ENCODE assay signal across 14 cellular contexts in the genomic region with DNA sequence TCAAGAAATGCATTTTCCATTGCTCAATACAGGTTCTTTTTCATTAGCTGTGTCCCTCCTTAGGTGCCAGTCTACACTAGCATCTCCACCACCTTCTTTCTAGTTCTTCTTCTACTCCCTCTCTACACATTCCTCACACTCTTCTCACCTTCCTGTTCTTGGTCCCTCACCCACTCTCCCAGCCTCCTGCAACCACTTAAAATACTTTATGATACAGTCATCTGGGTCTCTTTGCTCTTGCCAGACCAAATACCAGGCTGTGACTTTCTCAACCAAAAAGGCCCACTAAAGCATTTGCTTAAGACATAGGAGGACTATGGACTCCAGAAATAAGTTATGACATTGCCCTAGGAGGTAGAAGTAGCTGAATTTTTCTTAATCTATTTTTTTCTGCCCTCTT. TPM values are rescaled to one million over a fixed set of nuclear protein-coding genes. Genes with fewer than 3 reads are reported as not detected.
DNase-seq lines count a peak whose midpoint lies in the region; FAIRE-seq and TF ChIP-seq lines count a peak whose summit lies in the region.
"Had no signal": no experiment of that assay in that cellular context is flagged by ENCODE, and none has a peak within 500 bp of the region (broad histone marks: within the 10 kb centered on the region; RNA-seq: fewer than 3 reads in every experiment).

No MANE protein-coding gene starts in this region.

- TF ChIP-seq CTCF in HFFc6 (IDR thresholded peaks at IDR 0.05) (no peak), D721Med (IDR thresholded peaks at IDR 0.05; ENCODE audit: insufficient read depth, missing control alignments) (no peak), GM13976 (IDR thresholded peaks at IDR 0.05; ENCODE audit: borderline replicate concordance, control extremely low read depth, extremely low read depth, insufficient read depth, missing control alignments) (no peak)

- H3K9me3 Mint-ChIP-seq in HFFc6, result no peaks in the 10 kb centered on the region
- H3K9me3 Mint-ChIP-seq: activated T-cell treated with anti-CD3 and anti-CD28 coated beads, Interleukin-2, amount 50 U/mL, for 72 hours; central memory CD8-positive, alpha-beta T cell had no signal

- peak; percentile 24 for DNase-seq in 8988T
- peak; percentile 88 for DNase-seq in HFFc6
- peak; percentile 85 for DNase-seq in astrocyte of the hippocampus (ENCODE audit: low read depth, low spot score)
- peak; percentile 55 for DNase-seq in hepatic stellate cell (ENCODE audit: low spot score)
- no peak for DNase-seq in D721Med (ENCODE audit: insufficient read length, low spot score)
- no peak for DNase-seq in GM13976 (ENCODE audit: low spot score)
- no peak for DNase-seq in activated T-cell treated with anti-CD3 and anti-CD28 coated beads for 4 hours
- no peak for DNase-seq in foreskin melanocyte
- DNase-seq: activated T-cell treated with anti-CD3 and anti-CD28 coated beads, Interleukin-2, amount 50 U/mL, for 72 hours; mucosa of descending colon; NCI-H2081; uterus had no signal

- H3K27me3 Mint-ChIP-seq in HFFc6 (ENCODE audit: insufficient read depth), result peaks cover 1% of the 10 kb centered on the region; the same call in 1 of the 2 replicates

- in situ Hi-C loops in GM13976 (cut with MboI; ENCODE audit: low sequenced_read_pairs, unreplicated experiment), result no loop called here

- no peak for FAIRE-seq in D721Med (lab: Jason Lieb, UNC)

- H3K36me3 Mint-ChIP-seq in HFFc6 (ENCODE audit: low read depth), result no peaks in the 10 kb centered on the region

- H3K27ac Mint-ChIP-seq in HFFc6, result peak overlapping the region; percentile 45
- H3K27ac Mint-ChIP-seq: activated T-cell treated with anti-CD3 and anti-CD28 coated beads, Interleukin-2, amount 50 U/mL, for 72 hours had no signal

- peaks cover 62% of the 10 kb centered on the region for H3K4me1 Mint-ChIP-seq in HFFc6 (ENCODE audit: low read depth)
- H3K4me1 Mint-ChIP-seq: central memory CD8-positive, alpha-beta T cell had no signal

- H3K4me3 Mint-ChIP-seq in HFFc6, result peak overlapping the region; percentile 4; the same call in 1 of the 2 replicates
- H3K4me3 Mint-ChIP-seq: activated T-cell treated with anti-CD3 and anti-CD28 coated beads, Interleukin-2, amount 50 U/mL, for 72 hours; central memory CD8-positive, alpha-beta T cell had no signal

RNA-seq across cellular contexts. Expression of a gene that starts 35.1 kb away (rescaled TPM):
- 1 to 10 TPM; 6.7 to 8.4 (median 7.7) TPM for total RNA-seq in HFFc6 (2021; fragmentation: NEBNext Ultra II Directional; extraction: Animal tissue kit (Norgen Biotek cat#: 25700))

RNA-seq across cellular contexts. Expression of a gene that starts 42.6 kb away (rescaled TPM):
- under 1 TPM in 3 of 6 experiments, not detected in 3; 0.41 to 0.51 (median 0.46) TPM for total RNA-seq in HFFc6 (2021; fragmentation: NEBNext Ultra II Directional; extraction: Animal tissue kit (Norgen Biotek cat#: 25700))
- total RNA-seq: activated T-cell treated with anti-CD3 and anti-CD28 coated beads, Interleukin-2, amount 50 U/mL, for 72 hours; mucosa of descending colon; skeletal muscle tissue; uterus had no signal

RNA-seq across cellular contexts. Expression of a gene that starts 51.2 kb away (rescaled TPM):
- not detected for total RNA-seq in HFFc6 (2021; fragmentation: NEBNext Ultra II Directional; extraction: Animal tissue kit (Norgen Biotek cat#: 25700))

Comparison
In these comparisons a context has a peak if more than half of its experiments do, and no peak if none do; other contexts are left out.
1. DNase-seq: peak in 8988T (single experiment), HFFc6 (single experiment), astrocyte of the hippocampus (single experiment) and hepatic stellate cell (single experiment); none in D721Med (single experiment), GM13976 (single experiment), activated T-cell treated with anti-CD3 and anti-CD28 coated beads for 4 hours (single experiment) and foreskin melanocyte (single experiment).